10 cellular contexts compared by ENCODE assay signal in the genomic region with DNA sequence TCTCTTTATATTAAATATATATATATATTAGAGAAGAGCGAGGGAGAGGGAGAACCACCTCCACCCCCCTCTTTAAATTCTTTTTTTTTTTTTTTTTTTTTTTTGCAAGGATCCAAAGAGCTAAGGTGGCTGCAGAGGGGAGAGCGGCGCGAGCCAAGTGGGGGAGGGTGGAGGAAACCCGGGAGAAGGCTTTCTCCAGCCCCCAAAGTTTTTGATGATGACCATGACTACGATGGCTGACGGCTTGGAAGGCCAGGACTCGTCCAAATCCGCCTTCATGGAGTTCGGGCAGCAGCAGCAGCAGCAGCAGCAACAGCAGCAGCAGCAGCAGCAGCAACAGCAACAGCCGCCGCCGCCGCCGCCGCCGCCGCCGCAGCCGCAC. TPM values are rescaled to one million over a fixed set of nuclear protein-coding genes. Genes with fewer than 3 reads are reported as not detected.
A peak's percentile ranks its signal among the peaks of the same experiment; 100 is the strongest.
DNase-seq lines count a peak whose midpoint lies in the region; ATAC-seq and TF ChIP-seq lines count a peak whose summit lies in the region.
"Had no signal": no experiment of that assay in that cellular context is flagged by ENCODE, and none has a peak within 500 bp of the region (broad histone marks: within the 10 kb centered on the region; RNA-seq: fewer than 3 reads in every experiment).

No MANE protein-coding gene starts in this region.

- H3K9me3 Mint-ChIP-seq in IgD-negative memory B cell (peaks cover 0 to 3% (median 0%) of the 10 kb centered on the region in 3 donors), progenitor cell of endocrine pancreas (ENCODE audit: low read depth) (no peaks in the 10 kb centered on the region)

- H3K27ac Mint-ChIP-seq in IgD-negative memory B cell (peak overlapping the region in 1 of 3 donors; percentile 10), progenitor cell of endocrine pancreas (no peak overlapping the region)

- H3K27me3 Mint-ChIP-seq in IgD-negative memory B cell (peaks cover 68% of the 10 kb centered on the region), progenitor cell of endocrine pancreas (peaks cover 87% of the 10 kb centered on the region)

- peaks cover 4 to 8% (median 6%) of the 10 kb centered on the region in 3 donors for H3K4me1 Mint-ChIP-seq in IgD-negative memory B cell
- peaks cover 3% of the 10 kb centered on the region for H3K4me1 Mint-ChIP-seq in progenitor cell of endocrine pancreas (ENCODE audit: low read depth)

- DNase-seq in epithelial cell of esophagus (ENCODE audit: low read depth) (no peak), progenitor cell of endocrine pancreas (ENCODE audit: low spot score, unreplicated experiment) (no peak), GM10266 (ENCODE audit: extremely low spot score) (no peak), DMS 273 (lab: John Stamatoyannopoulos, UW; ENCODE audit: unreplicated experiment) (no peak), NCI-H2081 treated with DMSO at 0.1 percent for 48 hours (lab: John Stamatoyannopoulos, UW) (no peak)
- DNase-seq: activated gamma-delta T cell had no signal

- H3K4me3 ChIP-seq in GM08714 (ENCODE audit: low read length) (peak overlapping the region; percentile 61), epithelial cell of esophagus (ENCODE audit: low read length) (peak overlapping the region; percentile 31)

- H3K4me3 Mint-ChIP-seq in IgD-negative memory B cell (peak overlapping the region; percentile 29 to 80 (median 75)), progenitor cell of endocrine pancreas (ENCODE audit: low read depth) (peak overlapping the region; percentile 72)

- TF ChIP-seq CTCF in epithelial cell of esophagus (IDR thresholded peaks at IDR 0.05; ENCODE audit: insufficient read depth, low read depth, low read length, missing control alignments), result no peak
- TF ChIP-seq CTCF in progenitor cell of endocrine pancreas (IDR thresholded peaks at IDR 0.05; ENCODE audit: unreplicated experiment), result no peak
- no peak for TF ChIP-seq CTCF in GM10266 (IDR thresholded peaks at IDR 0.05; ENCODE audit: control insufficient read depth, insufficient read depth, low read depth, missing control alignments)

- no peak for ATAC-seq in GM19397 (IDR thresholded peaks at IDR 0.05; ENCODE audit: unreplicated experiment)

- no peaks in the 10 kb centered on the region for H3K36me3 Mint-ChIP-seq in IgD-negative memory B cell
- H3K36me3 Mint-ChIP-seq in progenitor cell of endocrine pancreas (ENCODE audit: insufficient read depth), result no peaks in the 10 kb centered on the region

RNA-seq across cellular contexts. Expression of a gene that starts 0.4 kb away (rescaled TPM):
- polyA plus RNA-seq in IgD-negative memory B cell, result not detected
- total RNA-seq in progenitor cell of endocrine pancreas, result 0.38 and 1.00 TPM in 2 replicates

RNA-seq across cellular contexts. Expression of a gene that starts 18.9 kb away (rescaled TPM):
- polyA plus RNA-seq in IgD-negative memory B cell, result not detected
- total RNA-seq in progenitor cell of endocrine pancreas, result 1.7 and 3.8 TPM in 2 replicates
- total RNA-seq: myocyte had no signal
